Comparison of ENCODE assay signal across 8 cellular contexts in genomic region chr1:150765229-150765976, GRCh38. TPM values are rescaled to one million over a fixed set of nuclear protein-coding genes. Genes with fewer than 3 reads are reported as not detected.
DNase-seq lines count a peak whose midpoint lies in the region; ATAC-seq and TF ChIP-seq lines count a peak whose summit lies in the region.

TSS of gene CTSS (minus strand) at chr1:150765778. CDS start at chr1:150764763, 1,015 bp downstream.

- no peaks in the 10 kb centered on the region for H3K4me1 ChIP-seq in Caco-2
- no peaks in the 10 kb centered on the region for H3K4me1 ChIP-seq in psoas muscle

- CTCF ChIA-PET in Caco-2 (lab: Charles Lee), result interaction anchor here (0.7 kb wide), 1 partner anchor 74 kb away, joined by 3 read pairs; no protein-coding TSS in a partner anchor

- H3K36me3 Mint-ChIP-seq in Caco-2 (ENCODE audit: insufficient read depth, unreplicated experiment), result no peaks in the 10 kb centered on the region

- ATAC-seq in GM19395 (IDR thresholded peaks at IDR 0.05; ENCODE audit: unreplicated experiment) (peak; percentile 84), HG03442 (IDR thresholded peaks at IDR 0.05; ENCODE audit: unreplicated experiment) (peak; percentile 87), psoas muscle (no peak)

- 17 to 21% (median 17%) methylated on average over 5 of the region's 5 CpGs for WGBS in psoas muscle, 3 donors

- DNase-seq in Caco-2 (no peak), fibroblast of pulmonary artery (ENCODE audit: low read depth) (peak; percentile 20), psoas muscle (no peak), AG08395 (ENCODE audit: low spot score) (no peak), HuH-7.5 (ENCODE audit: low spot score) (no peak)

- intact Hi-C loops in Caco-2 (cut with micrococcal nuclease; ENCODE audit: unreplicated experiment) (loop anchor here (10.0 kb wide), 1 partner anchor 51 kb away; no protein-coding TSS in a partner anchor), psoas muscle (cut with DNase I) (no loop called here)
- intact Hi-C loops in T-helper 1 cell treated with Interleukin-12 subunit alpha and Interleukin-12 subunit beta and Interleukin-4 antibody, amounts not matched to agents 30 ng/mL and 1 ng/mL, for 36 hours (cut with micrococcal nuclease), result loop anchor here (1.0 to 5.0 kb wide), 9 partner anchors 68 to 401 kb away; partner anchors contain the start of genes ENSA, GOLPH3L, RPRD2 and SETDB1

- no peaks in the 10 kb centered on the region for H3K9me3 Mint-ChIP-seq in Caco-2 (ENCODE audit: unreplicated experiment)

- H3K9me3 ChIP-seq in Caco-2, result no peaks in the 10 kb centered on the region; the same call in 1 of the 2 replicates
- no peaks in the 10 kb centered on the region for H3K9me3 ChIP-seq in psoas muscle

- H3K36me3 ChIP-seq in Caco-2 (ENCODE audit: control insufficient read depth, insufficient read depth, low read length) (no peaks in the 10 kb centered on the region), psoas muscle (ENCODE audit: insufficient read depth in 1 of 2, low read depth in 1 of 2) (no peaks in the 10 kb centered on the region)

- no peak within 1 kb of the TSS for H3K4me3 ChIP-seq in Caco-2 (ENCODE audit: low read depth, low read length)
- no peak within 1 kb of the TSS for H3K4me3 ChIP-seq in fibroblast of pulmonary artery (replicated peaks; ENCODE audit: low read depth, low read length)
- H3K4me3 ChIP-seq in psoas muscle, result peak within 1 kb of the TSS; percentile 50

- BruUV-seq in Caco-2 (replicated peaks; lab: Mats Ljungman, UMichigan), result no TSS peak

- H3K27me3 ChIP-seq in Caco-2 (replicated peaks; ENCODE audit: control insufficient read depth, insufficient read depth, low read length) (no peaks in the 10 kb centered on the region), psoas muscle (ENCODE audit: insufficient read depth in 3 of 3, low read length in 2 of 3) (no peaks in the 10 kb centered on the region)

- no peaks in the 10 kb centered on the region for H3K4me1 Mint-ChIP-seq in Caco-2 (ENCODE audit: low read depth, unreplicated experiment)

- TF ChIP-seq CTCF in Caco-2 (IDR thresholded peaks at IDR 0.05; ENCODE audit: insufficient read depth in 1 of 2, low read depth in 1 of 2, low read length in 1 of 2, severe bottlenecking in 1 of 2, unreplicated experiment in 1 of 2) (no peak), fibroblast of pulmonary artery (IDR thresholded peaks at IDR 0.05; ENCODE audit: low read length, missing control alignments) (no peak), psoas muscle (IDR thresholded peaks at IDR 0.05) (no peak)

- no peak within 1 kb of the TSS for H3K27ac Mint-ChIP-seq in Caco-2 (ENCODE audit: unreplicated experiment)

- H3K4me3 Mint-ChIP-seq in Caco-2 (ENCODE audit: unreplicated experiment), result peak within 1 kb of the TSS; percentile 5

- POLR2A ChIA-PET in Caco-2 (lab: Charles Lee), result no interaction called here

- no peaks in the 10 kb centered on the region for H3K27me3 Mint-ChIP-seq in Caco-2 (ENCODE audit: insufficient read depth, unreplicated experiment)

- H3K27ac ChIP-seq in psoas muscle, result peak within 1 kb of the TSS; percentile 27

RNA-seq across cellular contexts. Expression of gene CTSS, which starts in this region (rescaled TPM):
- total RNA-seq in Caco-2 (2022), result 0.84 and 1.3 TPM in 2 replicates
- total RNA-seq in T-helper 1 cell treated with Interleukin-12 subunit alpha and Interleukin-12 subunit beta and Interleukin-4 antibody, amounts not matched to agents 30 ng/mL and 1 ng/mL, for 36 hours, result 100 and 101 TPM in 2 replicates
- 10 to 100 TPM in 3 of 4 donors, 1 to 10 TPM in 1; 9.7 to 14.5 (median 11.4) TPM for total RNA-seq in psoas muscle
- 1 to 10 TPM; 2.4 to 4.1 (median 2.5) TPM for polyA plus RNA-seq in psoas muscle

Comparison
In these comparisons a context has a peak if more than half of its experiments do, and no peak if none do; other contexts are left out.
1. ATAC-seq: peak in GM19395 (single experiment) and HG03442 (single experiment); none in psoas muscle (0 of 4).
2. intact Hi-C loops: an anchor here in Caco-2 (10.0 kb wide) and T-helper 1 cell treated with Interleukin-12 subunit alpha and Interleukin-12 subunit beta and Interleukin-4 antibody, amounts not matched to agents 30 ng/mL and 1 ng/mL, for 36 hours (1.0 to 5.0 kb wide); none called in psoas muscle.